29 cellular contexts compared by ENCODE assay signal in the genomic region with DNA sequence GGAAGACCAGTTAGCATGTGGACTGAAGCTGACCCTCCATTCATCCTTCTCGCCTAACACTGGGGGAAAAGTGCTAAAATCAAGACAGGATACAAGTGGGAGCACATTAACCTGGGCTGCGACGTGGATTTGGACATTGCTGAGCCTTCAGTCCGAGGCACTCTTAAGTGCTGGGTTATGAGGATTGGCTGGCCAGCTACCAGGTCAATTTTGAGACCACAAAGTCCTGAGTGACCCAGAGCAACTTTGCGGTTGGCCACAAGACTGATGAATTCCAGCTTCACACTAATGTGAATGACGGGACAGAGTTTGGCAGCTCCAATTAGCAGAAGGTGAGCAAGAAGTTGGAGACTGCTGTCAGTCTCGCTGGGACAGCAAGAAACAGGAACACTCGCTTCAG.
"Had no signal": no experiment of that assay in that cellular context is flagged by ENCODE, and none has a peak within 500 bp of the region (broad histone marks: within the 10 kb centered on the region; RNA-seq: fewer than 3 reads in every experiment).

No MANE protein-coding gene starts in this region.

- H3K4me1 Mint-ChIP-seq: activated CD4-positive, alpha-beta T cell treated with anti-CD3 and anti-CD28 coated beads, Interleukin-2, amount 10 ng/mL, durations not matched to agents 24 days and 14 days; activated naive CD8-positive, alpha-beta T cell treated with anti-CD3 and anti-CD28 coated beads, Interleukin-2, amount 50 U/mL, for 24 hours; neural progenitor cell had no signal

- H3K27ac ChIP-seq: breast epithelium, esophagus muscularis mucosa, foreskin keratinocyte, neural progenitor cell, skin epidermis, thoracic aorta, vagina had no signal

- H3K27me3 Mint-ChIP-seq: activated CD4-positive, alpha-beta memory T cell treated with anti-CD3 and anti-CD28 coated beads for 36 hours; activated CD4-positive, alpha-beta T cell treated with anti-CD3 and anti-CD28 coated beads, Interleukin-2, amount 10 ng/mL, durations not matched to agents 24 days and 14 days; activated naive CD8-positive, alpha-beta T cell treated with anti-CD3 and anti-CD28 coated beads, Interleukin-2, amount 50 U/mL, for 24 hours; activated T-cell treated with anti-CD3 and anti-CD28 coated beads, Interleukin-2, amount 50 U/mL, for 24 hours; naive thymus-derived CD8-positive, alpha-beta T cell; type B pancreatic cell had no signal

- H3K27ac Mint-ChIP-seq: activated CD4-positive, alpha-beta memory T cell treated with anti-CD3 and anti-CD28 coated beads for 36 hours; activated CD4-positive, alpha-beta T cell treated with anti-CD3 and anti-CD28 coated beads, Interleukin-2, amount 10 ng/mL, durations not matched to agents 24 days and 14 days; activated naive CD8-positive, alpha-beta T cell treated with anti-CD3 and anti-CD28 coated beads, Interleukin-2, amount 50 U/mL, for 24 hours; activated T-cell treated with anti-CD3 and anti-CD28 coated beads, Interleukin-2, amount 50 U/mL, for 24 hours; neural progenitor cell; type B pancreatic cell had no signal

- ATAC-seq: activated naive CD8-positive, alpha-beta T cell treated with anti-CD3 and anti-CD28 coated beads, Interleukin-2, amount 50 U/mL, for 24 hours; foreskin keratinocyte; naive thymus-derived CD8-positive, alpha-beta T cell; sciatic nerve; stimulated activated naive CD8-positive, alpha-beta T cell treated with anti-CD3 and anti-CD28 coated beads, Interleukin-15, Interleukin-2, amounts not matched to agents 100 U/mL and 50 U/mL, for 24 hours had no signal

- H3K4me3 ChIP-seq: breast epithelium, esophagus muscularis mucosa, neural progenitor cell, skin epidermis, thoracic aorta, vagina had no signal

- H3K36me3 Mint-ChIP-seq: activated CD4-positive, alpha-beta memory T cell treated with anti-CD3 and anti-CD28 coated beads for 36 hours had no signal

- DNase-seq: activated CD4-positive, alpha-beta memory T cell treated with anti-CD3 and anti-CD28 coated beads for 36 hours; activated CD4-positive, alpha-beta T cell treated with anti-CD3 and anti-CD28 coated beads, Interleukin-2, amount 10 ng/mL, durations not matched to agents 24 days and 14 days; activated CD4-positive, CD25-positive, alpha-beta regulatory T cell treated with anti-CD3 and anti-CD28 coated beads, Interleukin-2, amount 50 U/mL, for 72 hours; activated CD8-positive, alpha-beta memory T cell treated with anti-CD3 and anti-CD28 coated beads, Interleukin-2, amount 50 U/mL, for 48 hours; activated gamma-delta T cell; activated naive CD4-positive, alpha-beta T cell treated with anti-CD3 and anti-CD28 coated beads, Interleukin-2, amount 50 U/mL, for 16 hours; activated naive CD8-positive, alpha-beta T cell treated with anti-CD3 and anti-CD28 coated beads, Interleukin-2, amount 50 U/mL, for 24 hours; activated T-cell treated with anti-CD3 and anti-CD28 coated beads, Interleukin-2, amount 50 U/mL, for 24 hours; amygdala; dermis blood vessel endothelial cell; effector CD4-positive, alpha-beta T cell; foreskin keratinocyte; mammary epithelial cell; naive thymus-derived CD8-positive, alpha-beta T cell; occipital lobe; posterior cingulate gyrus; stimulated activated CD4-positive, alpha-beta T cell treated with anti-CD3 and anti-CD28 coated beads, Interleukin-12 subunit alpha, Interleukin-12 subunit beta, amount 100 ng/mL, for 4 hours; stimulated activated CD4-positive, alpha-beta T cell treated with anti-CD3 and anti-CD28 coated beads, Interleukin-4, amount 100 ng/mL, for 1 hour; stimulated activated naive CD8-positive, alpha-beta T cell treated with anti-CD3 and anti-CD28 coated beads, Interleukin-15, Interleukin-2, amounts not matched to agents 100 U/mL and 50 U/mL, for 24 hours; SW 1271; T-helper 2 cell had no signal

- H3K4me3 Mint-ChIP-seq: activated CD4-positive, alpha-beta memory T cell treated with anti-CD3 and anti-CD28 coated beads for 36 hours; activated CD4-positive, alpha-beta T cell treated with anti-CD3 and anti-CD28 coated beads, Interleukin-2, amount 10 ng/mL, durations not matched to agents 24 days and 14 days; activated naive CD8-positive, alpha-beta T cell treated with anti-CD3 and anti-CD28 coated beads, Interleukin-2, amount 50 U/mL, for 24 hours; activated T-cell treated with anti-CD3 and anti-CD28 coated beads, Interleukin-2, amount 50 U/mL, for 24 hours; naive thymus-derived CD8-positive, alpha-beta T cell; neural progenitor cell; type B pancreatic cell had no signal

- H3K27me3 ChIP-seq: breast epithelium, esophagus muscularis mucosa, foreskin keratinocyte, neural progenitor cell, vagina had no signal

- H3K9me3 Mint-ChIP-seq: activated CD4-positive, alpha-beta memory T cell treated with anti-CD3 and anti-CD28 coated beads for 36 hours; activated CD4-positive, alpha-beta T cell treated with anti-CD3 and anti-CD28 coated beads, Interleukin-2, amount 10 ng/mL, durations not matched to agents 24 days and 14 days; activated naive CD8-positive, alpha-beta T cell treated with anti-CD3 and anti-CD28 coated beads, Interleukin-2, amount 50 U/mL, for 24 hours; activated T-cell treated with anti-CD3 and anti-CD28 coated beads, Interleukin-2, amount 50 U/mL, for 24 hours; naive thymus-derived CD8-positive, alpha-beta T cell; neural progenitor cell; type B pancreatic cell had no signal

- H3K9me3 ChIP-seq: breast epithelium, esophagus muscularis mucosa, thoracic aorta, vagina had no signal

- H3K36me3 ChIP-seq: breast epithelium, neural progenitor cell had no signal

- H3K4me1 ChIP-seq: breast epithelium, esophagus muscularis mucosa, foreskin keratinocyte, neural progenitor cell, vagina had no signal
